ENCODE assay signal across 28 cellular contexts in genomic region chr13:87553142-87553541, GRCh38.
"Had no signal": no experiment of that assay in that cellular context is flagged by ENCODE, and none has a peak within 500 bp of the region (broad histone marks: within the 10 kb centered on the region; RNA-seq: fewer than 3 reads in every experiment).

No MANE protein-coding gene starts in this region.

- H3K9me3 ChIP-seq: ovary, psoas muscle, suprapubic skin, testis, tibial artery, transverse colon, upper lobe of right lung, uterus had no signal

- H3K9ac ChIP-seq: neural progenitor cell, parathyroid adenoma had no signal

- H3K4me3 ChIP-seq: neural progenitor cell, ovary, psoas muscle, skin epidermis, smooth muscle cell, spleen, suprapubic skin, testis, tibial artery, transverse colon, upper lobe of right lung, uterus had no signal

- H3K79me2 ChIP-seq: parathyroid adenoma had no signal

- H3K27me3 ChIP-seq: neural progenitor cell, ovary, spleen, suprapubic skin, testis, tibial artery, transverse colon, upper lobe of right lung, uterus had no signal

- H3K27ac ChIP-seq: neural progenitor cell, ovary, parathyroid adenoma, psoas muscle, skin epidermis, spleen, suprapubic skin, testis, tibial artery, transverse colon, upper lobe of right lung, uterus had no signal

- H3K4me1 ChIP-seq: neural progenitor cell, parathyroid adenoma, psoas muscle, spleen, suprapubic skin, testis, tibial artery, transverse colon, upper lobe of right lung, uterus had no signal

- H3K36me3 ChIP-seq: neural progenitor cell, ovary, spleen, suprapubic skin, tibial artery, transverse colon, upper lobe of right lung, uterus had no signal

- ATAC-seq: natural killer cell; psoas muscle; right cardiac atrium; sciatic nerve; stimulated activated memory B cell treated with anti-CD40 and anti-IgM and Interleukin-4, amounts not matched to agents 10 μg/mL and 1 μg/mL and 100 μg/mL, for 72 hours; stimulated activated naive CD8-positive, alpha-beta T cell treated with anti-CD3 and anti-CD28 coated beads, Interleukin-15, amount 100 ng/mL, for 72 hours; stimulated activated naive CD8-positive, alpha-beta T cell treated with anti-CD3 and anti-CD28 coated beads, Interleukin-15, Interleukin-2, amounts not matched to agents 100 U/mL and 50 U/mL, for 24 hours; upper lobe of right lung had no signal

- H2AFZ ChIP-seq: neural progenitor cell, parathyroid adenoma had no signal

- DNase-seq: natural killer cell; occipital lobe; ovary; posterior cingulate gyrus; psoas muscle; right cardiac atrium; spleen; stimulated activated CD4-positive, alpha-beta T cell treated with anti-CD3 and anti-CD28 coated beads, Interleukin-12 subunit alpha, Interleukin-12 subunit beta, amount 100 ng/mL, for 4 hours; stimulated activated CD4-positive, alpha-beta T cell treated with anti-CD3 and anti-CD28 coated beads, Interleukin-1b, Interleukin-23, amount 100 ng/mL, for 48 hours; stimulated activated CD4-positive, alpha-beta T cell treated with anti-CD3 and anti-CD28 coated beads, Interleukin-4, amount 100 ng/mL, for 1 hour; stimulated activated CD4-positive, alpha-beta T cell treated with anti-CD3 and anti-CD28 coated beads, Interleukin-4, amount 100 ng/mL, for 4 hours; stimulated activated CD8-positive, alpha-beta memory T cell treated with anti-CD3 and anti-CD28 coated beads, Interleukin-4, amount 100 ng/mL, for 48 hours; stimulated activated naive CD4-positive, alpha-beta T cell; stimulated activated naive CD8-positive, alpha-beta T cell treated with anti-CD3 and anti-CD28 coated beads, Interleukin-15, amount 100 ng/mL, for 72 hours; stimulated activated naive CD8-positive, alpha-beta T cell treated with anti-CD3 and anti-CD28 coated beads, Interleukin-15, Interleukin-2, amounts not matched to agents 100 U/mL and 50 U/mL, for 24 hours; substantia nigra; testis; tibial artery; transverse colon; upper lobe of right lung; uterus had no signal

- H3K4me2 ChIP-seq: neural progenitor cell, smooth muscle cell had no signal
